In genomic region chr17:15716601-15717563, GRCh38 we compare ENCODE assay signal across 9 cellular contexts. TPM values are rescaled to one million over a fixed set of nuclear protein-coding genes. Genes with fewer than 3 reads are reported as not detected.
"Had no signal": no experiment of that assay in that cellular context is flagged by ENCODE, and none has a peak within 500 bp of the region (broad histone marks: within the 10 kb centered on the region; RNA-seq: fewer than 3 reads in every experiment).

No MANE protein-coding gene starts in this region.

RNA-seq across cellular contexts. Expression of gene TBC1D26, which starts 15.2 kb away (rescaled TPM):
- total RNA-seq: epithelial cell of proximal tubule, esophagus squamous epithelium, liver, lung microvascular endothelial cell, natural killer cell, posterior vena cava, right cardiac atrium had no signal
- polyA plus RNA-seq: liver, right cardiac atrium, small intestine, urinary bladder had no signal
